Comparison of ENCODE assay signal across 8 cellular contexts in the genomic region with DNA sequence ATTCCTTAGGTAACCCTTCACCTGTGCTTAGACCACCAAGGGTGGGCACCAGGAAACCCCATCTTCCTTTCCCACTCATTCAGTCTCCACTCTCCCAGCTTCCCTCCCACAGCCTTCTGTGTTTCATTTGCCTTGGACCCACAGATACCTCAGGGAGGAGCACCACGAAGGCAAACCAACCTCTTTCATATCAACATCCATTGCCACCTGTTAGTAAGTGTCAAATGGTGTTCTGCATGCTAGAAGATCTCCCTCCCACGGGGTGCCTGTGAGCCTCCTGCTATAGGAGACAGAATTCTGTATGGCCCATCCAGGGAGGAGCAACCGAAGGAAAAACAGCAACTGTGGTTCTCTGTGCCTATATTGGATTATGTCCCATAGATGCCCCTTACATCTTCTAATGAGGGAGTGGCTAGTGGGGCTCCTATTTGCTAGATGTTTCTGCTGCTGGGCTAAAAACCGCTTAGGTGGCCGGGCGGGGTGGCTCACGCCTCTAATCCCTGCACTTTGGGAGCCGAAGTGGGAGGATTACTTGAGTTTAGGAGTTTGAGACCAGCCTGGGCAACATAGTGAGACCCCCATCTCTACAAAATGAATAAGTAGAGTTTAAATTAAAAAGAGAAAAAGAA. TPM values are rescaled to one million over a fixed set of nuclear protein-coding genes. Genes with fewer than 3 reads are reported as not detected.
A peak's percentile ranks its signal among the peaks of the same experiment; 100 is the strongest.
DNase-seq lines count a peak whose midpoint lies in the region; ATAC-seq and TF ChIP-seq lines count a peak whose summit lies in the region.

No MANE protein-coding gene starts in this region.

- DNase-seq in H9 (no peak), foreskin keratinocyte (no peak), smooth muscle cell (lab: John Stamatoyannopoulos, UW; ENCODE audit: unreplicated experiment) (no peak), GM20000 (ENCODE audit: low spot score) (no peak), NCI-H1105 (lab: John Stamatoyannopoulos, UW) (no peak)

- no CpG with 5 or more reads among the region's 8 CpGs for WGBS in H9 (ENCODE audit: extremely low coverage, insufficient read length, low lambda C conversion rate)
- 82% methylated on average over 8 of the region's 8 CpGs for whole genome bisulfite sequencing in smooth muscle cell (ENCODE audit: low lambda C conversion rate)

- no peaks in the 10 kb centered on the region for H3K79me1 ChIP-seq in H9 (ENCODE audit: insufficient read depth, low read depth, low read length, poor library complexity, severe bottlenecking)

- H4K20me1 ChIP-seq in H9 (ENCODE audit: control insufficient read depth, insufficient read depth, insufficient read length): no peaks in the 10 kb centered on the region
- no peaks in the 10 kb centered on the region for H4K20me1 ChIP-seq in smooth muscle cell (ENCODE audit: low read depth)

- H3K9ac ChIP-seq in H9 (ENCODE audit: extremely low read depth, insufficient read length, low read length) (no peak overlapping the region), smooth muscle cell (ENCODE audit: low read depth) (peak overlapping the region; percentile 78)

- no peak overlapping the region for H2BK120ac ChIP-seq in H9 (ENCODE audit: low read depth, low read length, poor library complexity, severe bottlenecking)

- H2AK5ac ChIP-seq in H9 (ENCODE audit: insufficient read length, low read length): no peak overlapping the region

- no peak overlapping the region for H2BK20ac ChIP-seq in H9 (ENCODE audit: low read depth, low read length, poor library complexity, severe bottlenecking)

- no peak overlapping the region for H2BK12ac ChIP-seq in H9 (ENCODE audit: insufficient read length, low read depth, low read length)

- H3K4me3 Mint-ChIP-seq in H9: peak overlapping the region; percentile 50 to 58; a peak in 4 of 5 replicates

- H4K5ac ChIP-seq in H9 (ENCODE audit: insufficient read length, low read depth, low read length): no peak overlapping the region

- H3K14ac ChIP-seq in H9 (ENCODE audit: insufficient read depth, low read length): no peak overlapping the region

- H3T11ph ChIP-seq in H9 (ENCODE audit: low read length): no peak overlapping the region

- H3K79me2 ChIP-seq in H9 (ENCODE audit: insufficient read depth, low read length): no peaks in the 10 kb centered on the region
- no peaks in the 10 kb centered on the region for H3K79me2 ChIP-seq in smooth muscle cell (ENCODE audit: low read depth)

- no peak overlapping the region for H4K91ac ChIP-seq in H9 (ENCODE audit: insufficient read length, low read depth, low read length)

- H2BK15ac ChIP-seq in H9 (ENCODE audit: low read depth, low read length): no peak overlapping the region

- no peak for ATAC-seq in foreskin keratinocyte
- ATAC-seq in GM18517 (IDR thresholded peaks at IDR 0.05; ENCODE audit: unreplicated experiment): no peak
- ATAC-seq in HG03175 (IDR thresholded peaks at IDR 0.05; ENCODE audit: unreplicated experiment): no peak

- H3K9me3 ChIP-seq in H9 (ENCODE audit: control insufficient read depth, low read depth, low read length) (no peaks in the 10 kb centered on the region), smooth muscle cell (replicated peaks; ENCODE audit: low read depth) (no peaks in the 10 kb centered on the region)

- no peak overlapping the region for H4K8ac ChIP-seq in H9 (replicated peaks; ENCODE audit: insufficient read length, low read depth, low read length)

- peaks cover 15% of the 10 kb centered on the region for H3K27me3 Mint-ChIP-seq in H9 (ENCODE audit: low read depth)

- no peaks in the 10 kb centered on the region for H3K4me1 ChIP-seq in H9 (ENCODE audit: insufficient read depth, low read length)
- no peaks in the 10 kb centered on the region for H3K4me1 ChIP-seq in foreskin keratinocyte
- H3K4me1 ChIP-seq in smooth muscle cell (ENCODE audit: low read depth): no peaks in the 10 kb centered on the region

- H3K4ac ChIP-seq in H9 (ENCODE audit: low read depth, low read length): no peak overlapping the region

- H3K27ac ChIP-seq in H9 (ENCODE audit: insufficient read length, low read depth, low read length) (no peak overlapping the region), foreskin keratinocyte (peak overlapping the region; percentile 62), smooth muscle cell (ENCODE audit: low read depth) (peak overlapping the region; percentile 32)

- H3K4me2 ChIP-seq in H9 (ENCODE audit: insufficient read depth, insufficient read length, low read length) (peak overlapping the region; percentile 31), smooth muscle cell (peak overlapping the region; percentile 60)

- H3K27me3 ChIP-seq in H9 (ENCODE audit: insufficient read depth, low read length) (no peaks in the 10 kb centered on the region), foreskin keratinocyte (no peaks in the 10 kb centered on the region), smooth muscle cell (ENCODE audit: low read depth) (no peaks in the 10 kb centered on the region)

- H3K23me2 ChIP-seq in H9 (ENCODE audit: insufficient read length, low read depth, low read length, poor library complexity, severe bottlenecking): no peaks in the 10 kb centered on the region

- H3K9me3 Mint-ChIP-seq in H9: peaks cover 15 to 18% of the 10 kb centered on the region in 2 experiments

- no peak overlapping the region for H3K18ac ChIP-seq in H9 (ENCODE audit: insufficient read length, low read depth, low read length)

- peaks cover 0 to 10% of the 10 kb centered on the region in 2 experiments; a peak in 3 of 4 replicates for H3K4me1 Mint-ChIP-seq in H9

- H3K56ac ChIP-seq in H9 (ENCODE audit: insufficient read length, low read depth, low read length): no peak overlapping the region

- H3K4me3 ChIP-seq in WI38 (ENCODE audit: low read depth, low read length): peak overlapping the region; percentile 27
- H3K4me3 ChIP-seq in smooth muscle cell: peak overlapping the region; percentile 42

- TF ChIP-seq CTCF in H9 (conservative IDR thresholded peaks at IDR 0.05) (no peak), WI38 (IDR thresholded peaks at IDR 0.05; ENCODE audit: low read depth, low read length) (no peak), foreskin keratinocyte (conservative IDR thresholded peaks at IDR 0.05) (no peak), smooth muscle cell (IDR thresholded peaks at IDR 0.05; ENCODE audit: borderline replicate concordance, insufficient read depth, poor library complexity, severe bottlenecking) (no peak), GM20000 (IDR thresholded peaks at IDR 0.05; ENCODE audit: extremely low read depth, missing control alignments) (no peak)

- H3K27ac Mint-ChIP-seq in H9: no peak overlapping the region; a peak in 1 of 7 replicates

- no peak overlapping the region for H3K23ac ChIP-seq in H9 (ENCODE audit: insufficient read length, low read depth, low read length)

- H2AFZ ChIP-seq in H9 (ENCODE audit: low read length): peak overlapping the region; percentile 95
- H2AFZ ChIP-seq in smooth muscle cell (ENCODE audit: low read depth): peak overlapping the region; percentile 64

- H3K36me3 ChIP-seq in smooth muscle cell (ENCODE audit: low read depth): no peaks in the 10 kb centered on the region

- H3F3A ChIP-seq in smooth muscle cell (ENCODE audit: low read depth): no peaks in the 10 kb centered on the region

- H3K36me3 Mint-ChIP-seq in H9 (ENCODE audit: insufficient read depth in 1 of 3, low read depth in 3 of 3): peaks cover 0 to 6% (median 4%) of the 10 kb centered on the region in 3 experiments; a peak in 3 of 7 replicates

- no peak overlapping the region for H2BK5ac ChIP-seq in H9 (ENCODE audit: insufficient read length, low read length)

RNA-seq across cellular contexts. Expression of a gene that starts 25.6 kb away (rescaled TPM):
- 19.5 and 20.7 TPM in 2 replicates for total RNA-seq in H9 (2021)
- total RNA-seq in foreskin keratinocyte: 11.4 and 11.9 TPM in 2 replicates
- polyA plus RNA-seq in foreskin keratinocyte: 8.0 and 10.4 TPM in 2 replicates
- 23.7 and 27.0 TPM in 2 replicates for total RNA-seq in smooth muscle cell
- 19.6 and 26.2 TPM in 2 replicates for polyA plus RNA-seq in smooth muscle cell
